Comparison of ENCODE assay signal across 1 cellular context in genomic region chrX:30992381-30992904, GRCh38.
TF ChIP-seq lines count a peak whose summit lies in the region.

No MANE protein-coding gene starts in this region.

TF ChIP-seq in HepG2, 621 proteins besides CTCF, POLR2A, EP300 and RAD21 (continued from another document):
- TF ChIP-seq ZBTB44 (CRISPR knock-in tag; IDR thresholded peaks at IDR 0.05) (no peak), ZGPAT (CRISPR knock-in tag; IDR thresholded peaks at IDR 0.05) (peak; percentile 31; the same call in 1 of the 2 replicates), ZNF235 (CRISPR knock-in tag; IDR thresholded peaks at IDR 0.05; ENCODE audit: borderline replicate concordance) (no peak), EEA1 (CRISPR knock-in tag; IDR thresholded peaks at IDR 0.05; ENCODE audit: borderline replicate concordance) (no peak), ZBTB7A (CRISPR knock-in tag; IDR thresholded peaks at IDR 0.05) (no peak), RORA (CRISPR knock-in tag; IDR thresholded peaks at IDR 0.05) (no peak), ZNF75D (CRISPR knock-in tag; IDR thresholded peaks at IDR 0.05; ENCODE audit: borderline replicate concordance) (no peak), MTF1 (CRISPR knock-in tag; IDR thresholded peaks at IDR 0.05) (no peak), HDAC6 (IDR thresholded peaks at IDR 0.05; ENCODE audit: low read depth, low read length) (no peak), SAP130 (CRISPR knock-in tag; IDR thresholded peaks at IDR 0.05; ENCODE audit: low read depth) (peak; percentile 48; the same call in 1 of the 2 replicates), ZNF432 (CRISPR knock-in tag; IDR thresholded peaks at IDR 0.05; ENCODE audit: borderline replicate concordance) (no peak), ZFP37 (CRISPR knock-in tag; IDR thresholded peaks at IDR 0.05; ENCODE audit: borderline replicate concordance) (no peak), ZNF782 (CRISPR knock-in tag; IDR thresholded peaks at IDR 0.05; ENCODE audit: borderline replicate concordance) (no peak), KLF13 (CRISPR knock-in tag; IDR thresholded peaks at IDR 0.05) (no peak), ZNF792 (CRISPR knock-in tag; IDR thresholded peaks at IDR 0.05) (peak; percentile 27; the same call in 1 of the 2 replicates), FOXP1 (IDR thresholded peaks at IDR 0.05) (no peak), FOXP1 (CRISPR knock-in tag; IDR thresholded peaks at IDR 0.05) (peak; percentile 65; the same call in 1 of the 2 replicates), MTF2 (CRISPR knock-in tag; IDR thresholded peaks at IDR 0.05; ENCODE audit: borderline replicate concordance) (no peak), ZNF609 (CRISPR knock-in tag; IDR thresholded peaks at IDR 0.05; ENCODE audit: borderline replicate concordance) (peak; percentile 27; the same call in 1 of the 2 replicates), PRDM4 (CRISPR knock-in tag; IDR thresholded peaks at IDR 0.05; ENCODE audit: borderline replicate concordance) (no peak), LRRFIP1 (CRISPR knock-in tag; conservative IDR thresholded peaks at IDR 0.05) (no peak), ELF1 (CRISPR knock-in tag; IDR thresholded peaks at IDR 0.05) (no peak), GABPB1 (CRISPR knock-in tag; IDR thresholded peaks at IDR 0.05) (no peak)
